17 cellular contexts compared by ENCODE assay signal in the genomic region with DNA sequence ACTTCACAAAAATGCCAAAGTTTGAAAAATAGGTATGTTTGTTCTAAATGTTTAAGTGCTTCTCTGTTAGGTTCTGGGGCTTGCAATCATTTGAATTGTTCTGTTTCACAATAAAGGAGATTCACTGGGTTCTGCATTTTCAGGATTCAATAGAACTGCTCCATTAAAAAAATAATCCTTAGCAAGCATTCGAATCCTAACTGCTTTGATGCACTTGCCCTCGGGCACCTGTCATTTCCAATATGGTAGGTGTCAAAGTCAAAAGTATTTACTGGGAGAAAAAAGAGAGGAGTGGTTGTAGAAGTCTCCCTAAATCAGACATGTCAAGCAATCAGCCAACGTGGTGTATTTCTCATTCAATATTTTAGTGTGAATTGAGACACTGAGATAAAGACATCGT. TPM values are rescaled to one million over a fixed set of nuclear protein-coding genes. Genes with fewer than 3 reads are reported as not detected.
DNase-seq lines count a peak whose midpoint lies in the region; ATAC-seq and TF ChIP-seq lines count a peak whose summit lies in the region.
"Had no signal": no experiment of that assay in that cellular context is flagged by ENCODE, and none has a peak within 500 bp of the region (broad histone marks: within the 10 kb centered on the region; RNA-seq: fewer than 3 reads in every experiment).

No MANE protein-coding gene starts in this region.

- no peaks in the 10 kb centered on the region for H3K79me2 ChIP-seq in OCI-LY7 (ENCODE audit: insufficient read depth, low read depth, low read length)
- H3K79me2 ChIP-seq in hepatocyte = no peaks in the 10 kb centered on the region

- H3K27ac Mint-ChIP-seq in stimulated activated memory B cell treated with anti-CD40 and anti-IgM and Interleukin-4, amounts not matched to agents 10 μg/mL and 1 μg/mL and 100 μg/mL, for 72 hours = peak overlapping the region; percentile 57
- no peak overlapping the region for H3K27ac Mint-ChIP-seq in endothelial cell (ENCODE audit: unreplicated experiment)
- H3K27ac Mint-ChIP-seq: H9, HFFc6 had no signal

- H4K20me1 ChIP-seq in OCI-LY7 (ENCODE audit: insufficient read depth, low read length) = peaks cover 3% of the 10 kb centered on the region
- no peaks in the 10 kb centered on the region for H4K20me1 ChIP-seq in hepatocyte (ENCODE audit: insufficient read depth, poor library complexity, severe bottlenecking)
- H4K20me1 ChIP-seq: BLaER1 had no signal

- no peak overlapping the region for H3K4me3 ChIP-seq in cardiac muscle cell
- no peak overlapping the region for H3K4me3 ChIP-seq in OCI-LY7 (ENCODE audit: low read depth, low read length, poor library complexity, severe bottlenecking)
- no peak overlapping the region for H3K4me3 ChIP-seq in hepatocyte
- H3K4me3 ChIP-seq: BLaER1, GM12878 had no signal

- H3K4me2 ChIP-seq in OCI-LY7 (ENCODE audit: low read length) (no peak overlapping the region), hepatocyte (peak overlapping the region; percentile 67)
- H3K4me2 ChIP-seq: BLaER1 had no signal

- no peaks in the 10 kb centered on the region for H3K9me2 ChIP-seq in OCI-LY7 (ENCODE audit: insufficient read depth, low read length)
- no peaks in the 10 kb centered on the region for H3K9me2 ChIP-seq in hepatocyte (replicated peaks; ENCODE audit: insufficient read depth)

- H2AFZ ChIP-seq in OCI-LY7 (ENCODE audit: low read length) (no peak overlapping the region), hepatocyte (no peak overlapping the region)

- CTCF ChIA-PET in OCI-LY7 (lab: Charles Lee; ENCODE audit: unreplicated experiment) = no interaction called here

- no peak for DNase-seq in cardiac muscle cell (ENCODE audit: low read depth in 1 of 2, low spot score in 1 of 2)
- DNase-seq in cardiac septum (ENCODE audit: low spot score) = no peak
- DNase-seq in OCI-LY7 (ENCODE audit: low spot score) = no peak
- DNase-seq in hepatocyte (ENCODE audit: low spot score) = no peak
- DNase-seq in activated T-cell treated with anti-CD3 and anti-CD28 coated beads, Interleukin-2, amount 50 U/mL, for 48 hours = no peak
- no peak for DNase-seq in amygdala (lab: John Stamatoyannopoulos, UW)
- no peak for DNase-seq in endothelial cell (ENCODE audit: low spot score)
- DNase-seq: 8988T; AML-193; CD8-positive, alpha-beta memory T cell; DMS 273 treated with DMSO at 0.1 percent for 48 hours; GOT3; H9; HFFc6 had no signal

- TF ChIP-seq CTCF in cardiac muscle cell (IDR thresholded peaks at IDR 0.05; ENCODE audit: low read depth, low read length) (no peak), OCI-LY7 (conservative IDR thresholded peaks at IDR 0.05; ENCODE audit: low read length) (no peak), hepatocyte (IDR thresholded peaks at IDR 0.05; ENCODE audit: poor library complexity) (no peak), endothelial cell (IDR thresholded peaks at IDR 0.05; ENCODE audit: unreplicated experiment) (no peak)

- H3K4me1 Mint-ChIP-seq in stimulated activated memory B cell treated with anti-CD40 and anti-IgM and Interleukin-4, amounts not matched to agents 10 μg/mL and 1 μg/mL and 100 μg/mL, for 72 hours = peaks cover 27% of the 10 kb centered on the region
- peaks cover 12% of the 10 kb centered on the region for H3K4me1 Mint-ChIP-seq in endothelial cell (ENCODE audit: unreplicated experiment)

- H3K9me3 ChIP-seq in cardiac muscle cell (ENCODE audit: low read depth) = no peaks in the 10 kb centered on the region
- no peaks in the 10 kb centered on the region for H3K9me3 ChIP-seq in OCI-LY7 (ENCODE audit: low read length)
- no peaks in the 10 kb centered on the region for H3K9me3 ChIP-seq in hepatocyte (ENCODE audit: low read depth)
- H3K9me3 ChIP-seq: BLaER1 had no signal

- POLR2A ChIA-PET in OCI-LY7 (lab: Charles Lee) = no interaction called here

- ATAC-seq in stimulated activated memory B cell treated with anti-CD40 and anti-IgM and Interleukin-4, amounts not matched to agents 10 μg/mL and 1 μg/mL and 100 μg/mL, for 72 hours = no peak
- ATAC-seq: GM12878 had no signal

- no peaks in the 10 kb centered on the region for H3K9me3 Mint-ChIP-seq in stimulated activated memory B cell treated with anti-CD40 and anti-IgM and Interleukin-4, amounts not matched to agents 10 μg/mL and 1 μg/mL and 100 μg/mL, for 72 hours
- H3K9me3 Mint-ChIP-seq in endothelial cell (ENCODE audit: unreplicated experiment) = no peaks in the 10 kb centered on the region
- H3K9me3 Mint-ChIP-seq: CD8-positive, alpha-beta memory T cell; H9; HFFc6 had no signal

- H3K4me1 ChIP-seq in cardiac muscle cell (ENCODE audit: low read depth) (peaks cover 30% of the 10 kb centered on the region), OCI-LY7 (ENCODE audit: insufficient read depth, low read length, poor library complexity, severe bottlenecking) (no peaks in the 10 kb centered on the region), hepatocyte (ENCODE audit: insufficient read depth) (peaks cover 31% of the 10 kb centered on the region)

- H3K36me3 ChIP-seq in cardiac muscle cell (no peaks in the 10 kb centered on the region), OCI-LY7 (ENCODE audit: insufficient read depth, low read length) (no peaks in the 10 kb centered on the region), hepatocyte (replicated peaks; ENCODE audit: insufficient read depth, low read depth) (no peaks in the 10 kb centered on the region)
- H3K36me3 ChIP-seq: BLaER1 had no signal

- no peaks in the 10 kb centered on the region for H3K27me3 Mint-ChIP-seq in stimulated activated memory B cell treated with anti-CD40 and anti-IgM and Interleukin-4, amounts not matched to agents 10 μg/mL and 1 μg/mL and 100 μg/mL, for 72 hours
- peaks cover 1% of the 10 kb centered on the region for H3K27me3 Mint-ChIP-seq in endothelial cell (ENCODE audit: unreplicated experiment)
- H3K27me3 Mint-ChIP-seq: CD8-positive, alpha-beta memory T cell had no signal

- H3K27ac ChIP-seq in cardiac muscle cell (peak overlapping the region; percentile 96), OCI-LY7 (ENCODE audit: low read depth, low read length, poor library complexity, severe bottlenecking) (no peak overlapping the region), hepatocyte (no peak overlapping the region)
- H3K27ac ChIP-seq: BLaER1 had no signal

- TSS peak; percentile 33 for BruUV-seq in OCI-LY7 (replicated peaks; lab: Mats Ljungman, UMichigan)

- H3K4me3 Mint-ChIP-seq in stimulated activated memory B cell treated with anti-CD40 and anti-IgM and Interleukin-4, amounts not matched to agents 10 μg/mL and 1 μg/mL and 100 μg/mL, for 72 hours = no peak overlapping the region
- no peak overlapping the region for H3K4me3 Mint-ChIP-seq in endothelial cell (ENCODE audit: unreplicated experiment)
- H3K4me3 Mint-ChIP-seq: CD8-positive, alpha-beta memory T cell; H9; HFFc6 had no signal

- no peaks in the 10 kb centered on the region for H3K27me3 ChIP-seq in cardiac muscle cell
- H3K27me3 ChIP-seq in hepatocyte = no peaks in the 10 kb centered on the region
- H3K27me3 ChIP-seq: BLaER1 had no signal

- intact Hi-C loops in cardiac septum (cut with DNase I) = no loop called here
- intact Hi-C loops in OCI-LY7 (cut with micrococcal nuclease; ENCODE audit: unreplicated experiment) = loop anchor here (10.0 kb wide), 1 partner anchor 424 kb away; no protein-coding TSS in a partner anchor

- H3K36me3 Mint-ChIP-seq in stimulated activated memory B cell treated with anti-CD40 and anti-IgM and Interleukin-4, amounts not matched to agents 10 μg/mL and 1 μg/mL and 100 μg/mL, for 72 hours = no peaks in the 10 kb centered on the region
- H3K36me3 Mint-ChIP-seq in endothelial cell (ENCODE audit: low read depth, unreplicated experiment) = no peaks in the 10 kb centered on the region
- H3K36me3 Mint-ChIP-seq: CD8-positive, alpha-beta memory T cell had no signal

- WGBS in hepatocyte (ENCODE audit: low lambda C conversion rate, missing lambda C conversion rate) = 62% methylated on average over 4 of the region's 4 CpGs

RNA-seq across cellular contexts. Expression of gene APOLD1, which starts 5.5 kb away (rescaled TPM):
- total RNA-seq in cardiac muscle cell (2.6 and 14.2 TPM in 2 replicates), cardiac septum (13.0 TPM), OCI-LY7 (2022) (25.8 and 29.5 TPM in 2 replicates), hepatocyte (5.6 and 6.0 TPM in 2 replicates), endothelial cell (ENCODE audit: unreplicated experiment) (5.2 TPM)
- polyA plus RNA-seq in cardiac muscle cell (4.0 and 11.5 TPM in 2 replicates), hepatocyte (1.5 and 3.8 TPM in 2 replicates)
- total RNA-seq in OCI-LY7 (2014; rRNA removed; shearing (Covaris generic)) = 12.2 and 22.5 TPM in 2 replicates

RNA-seq across cellular contexts. Expression of gene DDX47, which starts 22.2 kb away (rescaled TPM):
- total RNA-seq in cardiac muscle cell (42.0 and 48.3 TPM in 2 replicates), cardiac septum (25.5 TPM), OCI-LY7 (2022) (50.4 and 59.1 TPM in 2 replicates), hepatocyte (69.4 and 74.4 TPM in 2 replicates), endothelial cell (ENCODE audit: unreplicated experiment) (45.1 TPM)
- polyA plus RNA-seq in cardiac muscle cell (67.6 and 73.5 TPM in 2 replicates), hepatocyte (51.6 and 56.2 TPM in 2 replicates)
- total RNA-seq in OCI-LY7 (2014; rRNA removed; shearing (Covaris generic)) = 39.8 and 45.1 TPM in 2 replicates
